ENCODE assay signal across 16 cellular contexts in the genomic region with DNA sequence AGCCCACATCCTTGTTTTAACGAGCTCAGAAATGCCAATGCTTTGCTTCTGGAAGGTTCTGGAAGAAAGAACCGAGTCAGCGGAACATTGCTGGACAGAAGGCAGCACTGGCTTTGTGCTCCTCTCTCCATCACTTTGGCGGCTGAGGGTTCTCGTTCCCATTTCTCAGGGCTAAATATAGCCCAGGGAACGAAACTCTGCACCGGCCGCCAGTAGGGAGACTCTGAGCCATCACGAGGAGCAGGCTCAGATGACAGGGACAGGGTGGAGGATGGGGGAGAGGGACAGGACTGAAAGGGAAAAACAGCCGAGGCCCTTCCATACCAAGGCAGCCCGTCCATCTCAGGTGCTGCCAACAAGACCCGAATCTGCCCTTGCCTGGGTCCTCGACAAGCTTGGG.
"Had no signal": no experiment of that assay in that cellular context is flagged by ENCODE, and none has a peak within 500 bp of the region (broad histone marks: within the 10 kb centered on the region; RNA-seq: fewer than 3 reads in every experiment).

No MANE protein-coding gene starts in this region.

- H3K4me1 ChIP-seq: left lung, tibial nerve, uterus had no signal

- H3K9me3 ChIP-seq: neutrophil, uterus had no signal

- H3K27ac ChIP-seq: left lung, neutrophil, tibial nerve, uterus had no signal

- DNase-seq: activated CD4-positive, alpha-beta memory T cell treated with anti-CD3 and anti-CD28 coated beads, Interleukin-2, amount 10 ng/mL, durations not matched to agents 7 days and 5 days; activated CD4-positive, alpha-beta T cell treated with anti-CD3 and anti-CD28 coated beads for 4 hours; activated naive CD4-positive, alpha-beta T cell treated with anti-CD3 and anti-CD28 coated beads, Interleukin-2, amount 10 ng/mL, durations not matched to agents 7 days and 5 days; activated T-cell treated with anti-CD3 and anti-CD28 coated beads, Interleukin-2, amount 50 U/mL, for 24 hours; effector memory CD8-positive, alpha-beta T cell; foreskin melanocyte; islet precursor cell; left lung; mesenchymal stem cell; natural killer cell; stimulated activated CD4-positive, alpha-beta T cell treated with anti-CD3 and anti-CD28 coated beads, Interleukin-15, amount 100 ng/mL, for 24 hours; stimulated activated CD4-positive, alpha-beta T cell treated with anti-CD3 and anti-CD28 coated beads, Interleukin-4, amount 100 ng/mL, for 1 hour; stimulated activated naive B cell treated with anti-CD40 and anti-IgM and Interleukin-4, amounts not matched to agents 10 μg/mL and 1 μg/mL and 100 μg/mL, for 72 hours had no signal

- H3K36me3 ChIP-seq: left lung, neutrophil, tibial nerve, uterus had no signal

- H3K27me3 ChIP-seq: neutrophil, tibial nerve, uterus had no signal

- H3K4me3 ChIP-seq: left lung, tibial nerve, uterus had no signal

- ATAC-seq: effector memory CD8-positive, alpha-beta T cell; left lung; natural killer cell; stimulated activated naive B cell treated with anti-CD40 and anti-IgM and Interleukin-4, amounts not matched to agents 10 μg/mL and 1 μg/mL and 100 μg/mL, for 72 hours had no signal
